In the genomic region with DNA sequence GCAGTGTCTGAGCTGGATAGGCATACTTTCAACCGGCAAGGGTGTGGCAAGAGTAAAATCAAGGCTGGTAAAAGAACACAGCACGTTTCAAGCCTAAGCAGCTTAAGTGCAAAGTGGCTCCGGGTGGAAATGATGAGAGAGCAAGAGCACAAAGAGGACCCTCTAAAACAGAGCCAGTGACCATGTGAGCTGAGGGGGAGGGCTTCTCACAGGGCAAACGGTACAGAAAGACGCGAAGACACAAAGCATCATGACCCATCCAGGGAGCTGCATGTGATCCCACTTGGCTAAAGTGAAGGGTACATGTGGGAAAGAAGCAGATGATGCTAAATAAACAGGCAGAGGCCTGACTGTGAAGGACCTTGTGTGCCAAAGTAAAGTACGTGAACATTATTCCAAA, we compare ENCODE assay signal across 1 cellular context.
TF ChIP-seq lines count a peak whose summit lies in the region.

No MANE protein-coding gene starts in this region.

TF ChIP-seq in H1, 55 proteins besides CTCF, POLR2A, EP300 and RAD21:
- TF ChIP-seq SP1 (IDR thresholded peaks at IDR 0.05; ENCODE audit: low read depth, low read length) (no peak), EGR1 (IDR thresholded peaks at IDR 0.05; ENCODE audit: borderline replicate concordance, low read depth, low read length) (no peak), SRF (IDR thresholded peaks at IDR 0.05; ENCODE audit: low read depth, low read length) (no peak), HDAC6 (IDR thresholded peaks at IDR 0.05; ENCODE audit: low read depth, low read length) (no peak), HDAC2 (IDR thresholded peaks at IDR 0.05; ENCODE audit: borderline replicate concordance in 1 of 2, low read depth in 2 of 2, low read length in 2 of 2) (no peak), TAF1 (IDR thresholded peaks at IDR 0.05; ENCODE audit: low read depth, low read length) (no peak), BRCA1 (IDR thresholded peaks at IDR 0.05; ENCODE audit: low read depth, low read length) (no peak), SIRT6 (IDR thresholded peaks at IDR 0.05; ENCODE audit: low read length) (no peak), TBP (IDR thresholded peaks at IDR 0.05; ENCODE audit: low read depth, low read length) (no peak), MAFK (IDR thresholded peaks at IDR 0.05; ENCODE audit: low read depth, low read length) (no peak)
